Comparison of ENCODE assay signal across 18 cellular contexts in genomic region chr12:41510470-41510869, GRCh38.
A peak's percentile ranks its signal among the peaks of the same experiment; 100 is the strongest.
DNase-seq lines count a peak whose midpoint lies in the region; ATAC-seq and TF ChIP-seq lines count a peak whose summit lies in the region.
"Had no signal": no experiment of that assay in that cellular context is flagged by ENCODE, and none has a peak within 500 bp of the region (broad histone marks: within the 10 kb centered on the region; RNA-seq: fewer than 3 reads in every experiment).

No MANE protein-coding gene starts in this region.

- H3K36me3 ChIP-seq in Karpas-422 (ENCODE audit: insufficient read depth, low read length): no peaks in the 10 kb centered on the region
- H3K36me3 ChIP-seq in neural cell (ENCODE audit: insufficient read depth, low read length): no peaks in the 10 kb centered on the region

- H3K4me2 ChIP-seq in Karpas-422 (ENCODE audit: low read depth, low read length, poor library complexity, severe bottlenecking): peak overlapping the region; percentile 45
- H3K4me2 ChIP-seq in neural cell (ENCODE audit: low read length): no peak overlapping the region

- H4K20me1 ChIP-seq in Karpas-422 (ENCODE audit: insufficient read depth, low read depth, low read length) (no peaks in the 10 kb centered on the region), neural cell (ENCODE audit: insufficient read depth) (no peaks in the 10 kb centered on the region)

- no peak overlapping the region for H3K4me3 ChIP-seq in Karpas-422 (ENCODE audit: low read length)
- H3K4me3 ChIP-seq in neural cell (ENCODE audit: low read length): no peak overlapping the region
- H3K4me3 ChIP-seq in dorsolateral prefrontal cortex: peak overlapping the region in 1 of 59 donors; percentile 11
- H3K4me3 ChIP-seq: SK-N-MC had no signal

- H3K9ac ChIP-seq in Karpas-422 (ENCODE audit: low read length): no peak overlapping the region
- peak overlapping the region; percentile 43 for H3K9ac ChIP-seq in neural cell (ENCODE audit: low read length)

- H3K9me2 ChIP-seq in Karpas-422 (replicated peaks; ENCODE audit: insufficient read depth, low read length): no peaks in the 10 kb centered on the region
- H3K9me2 ChIP-seq in neural cell (ENCODE audit: insufficient read depth, low read length): no peaks in the 10 kb centered on the region

- no peak for TF ChIP-seq RAD21 in neural cell (conservative IDR thresholded peaks at IDR 0.05)

- intact Hi-C loops in dorsolateral prefrontal cortex (cut with DNase I): no loop called here
- intact Hi-C loops in left cardiac atrium (cut with DNase I): no loop called here

- ATAC-seq in left cardiac atrium (no peak), HG02623 (IDR thresholded peaks at IDR 0.05; ENCODE audit: unreplicated experiment) (no peak)
- ATAC-seq: activated CD8-positive, alpha-beta T cell treated with anti-CD3 and anti-CD28 coated beads for 36 hours; activated naive CD4-positive, alpha-beta T cell treated with anti-CD3 and anti-CD28 coated beads, Interleukin-2, amount 50 U/mL, for 72 hours; effector memory CD8-positive, alpha-beta T cell had no signal

- H3F3A ChIP-seq in neural cell (ENCODE audit: insufficient read depth, low read length, poor library complexity, severe bottlenecking): peaks cover 6% of the 10 kb centered on the region

- H2AFZ ChIP-seq in Karpas-422 (ENCODE audit: low read length): 0 out of 2 replicates have a peak overlapping the region, but pooled peaks have one; percentile 5
- no peak overlapping the region for H2AFZ ChIP-seq in neural cell (ENCODE audit: low read depth, low read length)

- H3K27ac ChIP-seq in Karpas-422 (ENCODE audit: low read length): no peak overlapping the region
- H3K27ac ChIP-seq in neural cell (ENCODE audit: low read length): peak overlapping the region; percentile 84
- H3K27ac ChIP-seq in dorsolateral prefrontal cortex: no peak overlapping the region
- H3K27ac ChIP-seq: SK-N-MC had no signal

- DNase-seq in DMS153 (lab: John Stamatoyannopoulos, UW): peak; percentile 93
- no peak for DNase-seq in Karpas-422
- peak; percentile 78 for DNase-seq in NCI-H774 (lab: John Stamatoyannopoulos, UW)
- DNase-seq in dorsolateral prefrontal cortex: no peak
- DNase-seq in left cardiac atrium: no peak
- DNase-seq: activated CD4-positive, CD25-positive, alpha-beta regulatory T cell treated with anti-CD3 and anti-CD28 coated beads, Interleukin-2, amount 50 U/mL, for 72 hours; activated CD8-positive, alpha-beta T cell treated with anti-CD3 and anti-CD28 coated beads for 36 hours; anterior cingulate cortex; C1 segment of cervical spinal cord; effector memory CD8-positive, alpha-beta T cell; GOT3; islet precursor cell; NCI-H1092; NCI-H2171 treated with DMSO at 0.1 percent for 48 hours had no signal

- TF ChIP-seq EP300 in neural cell (conservative IDR thresholded peaks at IDR 0.05; ENCODE audit: poor library complexity, severe bottlenecking): no peak

- H3K9me3 ChIP-seq in Karpas-422 (ENCODE audit: low read length) (no peaks in the 10 kb centered on the region), neural cell (ENCODE audit: low read length) (no peaks in the 10 kb centered on the region)

- H3K27me3 ChIP-seq in Karpas-422 (ENCODE audit: low read length) (no peaks in the 10 kb centered on the region), neural cell (ENCODE audit: insufficient read depth, low read depth, low read length) (no peaks in the 10 kb centered on the region), dorsolateral prefrontal cortex (no peaks in the 10 kb centered on the region)

- TF ChIP-seq CTCF in neural cell (IDR thresholded peaks at IDR 0.05; ENCODE audit: poor library complexity, severe bottlenecking) (no peak), dorsolateral prefrontal cortex (IDR thresholded peaks at IDR 0.05 in 54 of 56, conservative IDR thresholded peaks at IDR 0.05 in 2 of 56; ENCODE audit: low read depth in 1 of 56, partially characterized antibody in 56 of 56) (no peak)

- peaks cover 67% of the 10 kb centered on the region for H3K4me1 ChIP-seq in Karpas-422 (ENCODE audit: low read length)

- H3K79me2 ChIP-seq in Karpas-422 (ENCODE audit: low read length) (no peaks in the 10 kb centered on the region), neural cell (replicated peaks; ENCODE audit: insufficient read depth, low read length) (no peaks in the 10 kb centered on the region)

TF ChIP-seq in neural cell, 6 proteins besides CTCF, POLR2A, EP300 and RAD21:
- no peak for TF ChIP-seq EZH2 (IDR thresholded peaks at IDR 0.05; ENCODE audit: borderline replicate concordance, insufficient read depth, low read length, poor library complexity, severe bottlenecking)
- TF ChIP-seq REST (IDR thresholded peaks at IDR 0.05; ENCODE audit: borderline replicate concordance): no peak
- TF ChIP-seq POLR2AphosphoS5 (IDR thresholded peaks at IDR 0.05): no peak
- no peak for TF ChIP-seq MXI1 (conservative IDR thresholded peaks at IDR 0.05; ENCODE audit: poor library complexity, severe bottlenecking)
- TF ChIP-seq SMC3 (conservative IDR thresholded peaks at IDR 0.05; ENCODE audit: poor library complexity): no peak
- no peak for TF ChIP-seq TAF1 (IDR thresholded peaks at IDR 0.05; ENCODE audit: low read depth)
TF ChIP-seq in neural cell: peak in this region for 0.

Comparison
In these comparisons a context has a peak if more than half of its experiments do, and no peak if none do; other contexts are left out.
1. DNase-seq: peak in DMS153 (single experiment) and NCI-H774 (single experiment); none in Karpas-422 (single experiment), dorsolateral prefrontal cortex (0 of 10) and left cardiac atrium (single experiment).